Comparison of ENCODE assay signal across 3 cellular contexts in genomic region chr11:17135934-17136683, GRCh38.
A peak's percentile ranks its signal among the peaks of the same experiment; 100 is the strongest.
TF ChIP-seq lines count a peak whose summit lies in the region.

No MANE protein-coding gene starts in this region.

TF ChIP-seq in A549, 52 proteins besides CTCF, POLR2A, EP300 and RAD21:
- no peak for TF ChIP-seq KDM1A (IDR thresholded peaks at IDR 0.05; ENCODE audit: low read depth)
- TF ChIP-seq JUNB (IDR thresholded peaks at IDR 0.05) = no peak
- TF ChIP-seq, protein P1, sequence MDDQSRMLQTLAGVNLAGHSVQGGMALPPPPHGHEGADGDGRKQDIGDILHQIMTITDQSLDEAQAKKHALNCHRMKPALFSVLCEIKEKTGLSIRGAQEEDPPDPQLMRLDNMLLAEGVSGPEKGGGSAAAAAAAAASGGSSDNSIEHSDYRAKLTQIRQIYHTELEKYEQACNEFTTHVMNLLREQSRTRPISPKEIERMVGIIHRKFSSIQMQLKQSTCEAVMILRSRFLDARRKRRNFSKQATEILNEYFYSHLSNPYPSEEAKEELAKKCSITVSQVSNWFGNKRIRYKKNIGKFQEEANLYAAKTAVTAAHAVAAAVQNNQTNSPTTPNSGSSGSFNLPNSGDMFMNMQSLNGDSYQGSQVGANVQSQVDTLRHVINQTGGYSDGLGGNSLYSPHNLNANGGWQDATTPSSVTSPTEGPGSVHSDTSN (IDR thresholded peaks at IDR 0.05) = no peak
- TF ChIP-seq MAFK (IDR thresholded peaks at IDR 0.05; ENCODE audit: partially characterized antibody) = peak; percentile 89

TF ChIP-seq in IMR-90, 13 proteins besides CTCF, POLR2A, EP300 and RAD21:
- TF ChIP-seq MXI1 (IDR thresholded peaks at IDR 0.05; ENCODE audit: borderline replicate concordance, low read depth, low read length) (no peak), MAFK (IDR thresholded peaks at IDR 0.05; ENCODE audit: low read depth, low read length) (peak; percentile 76), MAZ (IDR thresholded peaks at IDR 0.05; ENCODE audit: borderline replicate concordance, low read depth, low read length) (no peak)
TF ChIP-seq in IMR-90: peak in this region for 1.

TF ChIP-seq in K562, 482 proteins besides CTCF, POLR2A, EP300 and RAD21:
- TF ChIP-seq NELFE (IDR thresholded peaks at IDR 0.05; ENCODE audit: insufficient read depth, insufficient read length) (no peak), C11orf30 (IDR thresholded peaks at IDR 0.05; ENCODE audit: low read depth) (peak; percentile 77), ZNF316 (IDR thresholded peaks at IDR 0.05) (peak; percentile 87), MAFK (IDR thresholded peaks at IDR 0.05; ENCODE audit: low read length) (peak; percentile 66), MAFF (IDR thresholded peaks at IDR 0.05; ENCODE audit: low read length) (peak; percentile 67), MAFG (tag; conservative IDR thresholded peaks at IDR 0.05) (peak; percentile 51; the same call in 1 of the 2 replicates)
- TF ChIP-seq, protein P2, sequence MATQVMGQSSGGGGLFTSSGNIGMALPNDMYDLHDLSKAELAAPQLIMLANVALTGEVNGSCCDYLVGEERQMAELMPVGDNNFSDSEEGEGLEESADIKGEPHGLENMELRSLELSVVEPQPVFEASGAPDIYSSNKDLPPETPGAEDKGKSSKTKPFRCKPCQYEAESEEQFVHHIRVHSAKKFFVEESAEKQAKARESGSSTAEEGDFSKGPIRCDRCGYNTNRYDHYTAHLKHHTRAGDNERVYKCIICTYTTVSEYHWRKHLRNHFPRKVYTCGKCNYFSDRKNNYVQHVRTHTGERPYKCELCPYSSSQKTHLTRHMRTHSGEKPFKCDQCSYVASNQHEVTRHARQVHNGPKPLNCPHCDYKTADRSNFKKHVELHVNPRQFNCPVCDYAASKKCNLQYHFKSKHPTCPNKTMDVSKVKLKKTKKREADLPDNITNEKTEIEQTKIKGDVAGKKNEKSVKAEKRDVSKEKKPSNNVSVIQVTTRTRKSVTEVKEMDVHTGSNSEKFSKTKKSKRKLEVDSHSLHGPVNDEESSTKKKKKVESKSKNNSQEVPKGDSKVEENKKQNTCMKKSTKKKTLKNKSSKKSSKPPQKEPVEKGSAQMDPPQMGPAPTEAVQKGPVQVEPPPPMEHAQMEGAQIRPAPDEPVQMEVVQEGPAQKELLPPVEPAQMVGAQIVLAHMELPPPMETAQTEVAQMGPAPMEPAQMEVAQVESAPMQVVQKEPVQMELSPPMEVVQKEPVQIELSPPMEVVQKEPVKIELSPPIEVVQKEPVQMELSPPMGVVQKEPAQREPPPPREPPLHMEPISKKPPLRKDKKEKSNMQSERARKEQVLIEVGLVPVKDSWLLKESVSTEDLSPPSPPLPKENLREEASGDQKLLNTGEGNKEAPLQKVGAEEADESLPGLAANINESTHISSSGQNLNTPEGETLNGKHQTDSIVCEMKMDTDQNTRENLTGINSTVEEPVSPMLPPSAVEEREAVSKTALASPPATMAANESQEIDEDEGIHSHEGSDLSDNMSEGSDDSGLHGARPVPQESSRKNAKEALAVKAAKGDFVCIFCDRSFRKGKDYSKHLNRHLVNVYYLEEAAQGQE (CRISPR knock-in tag; IDR thresholded peaks at IDR 0.05; ENCODE audit: low read depth) = no peak
TF ChIP-seq in K562: peak in this region for 5.
